ENCODE assay signal across 7 cellular contexts in genomic region chr2:122340246-122340645, GRCh38.
A peak's percentile ranks its signal among the peaks of the same experiment; 100 is the strongest.
DNase-seq lines count a peak whose midpoint lies in the region; ATAC-seq and TF ChIP-seq lines count a peak whose summit lies in the region.

No MANE protein-coding gene starts in this region.

- TF ChIP-seq CTCF in glutamatergic neuron (IDR thresholded peaks at IDR 0.05; ENCODE audit: partially characterized antibody, unreplicated experiment) = no peak

- H3K4me3 Mint-ChIP-seq in glutamatergic neuron (ENCODE audit: unreplicated experiment) = no peak overlapping the region

- no peaks in the 10 kb centered on the region for H3K27me3 Mint-ChIP-seq in glutamatergic neuron (ENCODE audit: unreplicated experiment)

- peaks cover 2% of the 10 kb centered on the region for H3K36me3 Mint-ChIP-seq in glutamatergic neuron (ENCODE audit: unreplicated experiment)

- peak; percentile 97 for ATAC-seq in GM19324 (IDR thresholded peaks at IDR 0.05; ENCODE audit: low FRiP score, unreplicated experiment)
- ATAC-seq in HG02759 (IDR thresholded peaks at IDR 0.05; ENCODE audit: unreplicated experiment) = peak; percentile 96

- no peak overlapping the region for H3K27ac Mint-ChIP-seq in glutamatergic neuron (ENCODE audit: unreplicated experiment)

- H3K4me1 Mint-ChIP-seq in glutamatergic neuron (ENCODE audit: low read depth, unreplicated experiment) = no peaks in the 10 kb centered on the region

- DNase-seq in HT1080 (ENCODE audit: low read depth) = peak; percentile 80
- peak; percentile 76 for DNase-seq in kidney tubule cell (ENCODE audit: low spot score)
- no peak for DNase-seq in glutamatergic neuron
- no peak for DNase-seq in pons (ENCODE audit: low spot score)
- DNase-seq in HPDE6-E6E7 (ENCODE audit: extremely low spot score) = no peak

- H3K9me3 Mint-ChIP-seq in glutamatergic neuron (ENCODE audit: unreplicated experiment) = no peaks in the 10 kb centered on the region

Comparison
In these comparisons a context has a peak if more than half of its experiments do, and no peak if none do; other contexts are left out.
1. DNase-seq: peak in HT1080 (single experiment) and kidney tubule cell (single experiment); none in glutamatergic neuron (single experiment), pons (single experiment) and HPDE6-E6E7 (single experiment).